ENCODE assay signal across 1 cellular context in genomic region chr15:77017761-77018720, GRCh38.
TF ChIP-seq lines count a peak whose summit lies in the region.

No MANE protein-coding gene starts in this region.

TF ChIP-seq in IMR-90, 13 proteins besides CTCF, POLR2A, EP300 and RAD21:
- TF ChIP-seq MAZ (IDR thresholded peaks at IDR 0.05; ENCODE audit: borderline replicate concordance, low read depth, low read length) (no peak), MAFK (IDR thresholded peaks at IDR 0.05; ENCODE audit: low read depth, low read length) (no peak), NFE2L2 (IDR thresholded peaks at IDR 0.05; ENCODE audit: low read depth, low read length) (no peak), USF2 (IDR thresholded peaks at IDR 0.05; ENCODE audit: low read depth, low read length) (no peak), MXI1 (IDR thresholded peaks at IDR 0.05; ENCODE audit: borderline replicate concordance, low read depth, low read length) (no peak)
- TF ChIP-seq, protein P1, sequence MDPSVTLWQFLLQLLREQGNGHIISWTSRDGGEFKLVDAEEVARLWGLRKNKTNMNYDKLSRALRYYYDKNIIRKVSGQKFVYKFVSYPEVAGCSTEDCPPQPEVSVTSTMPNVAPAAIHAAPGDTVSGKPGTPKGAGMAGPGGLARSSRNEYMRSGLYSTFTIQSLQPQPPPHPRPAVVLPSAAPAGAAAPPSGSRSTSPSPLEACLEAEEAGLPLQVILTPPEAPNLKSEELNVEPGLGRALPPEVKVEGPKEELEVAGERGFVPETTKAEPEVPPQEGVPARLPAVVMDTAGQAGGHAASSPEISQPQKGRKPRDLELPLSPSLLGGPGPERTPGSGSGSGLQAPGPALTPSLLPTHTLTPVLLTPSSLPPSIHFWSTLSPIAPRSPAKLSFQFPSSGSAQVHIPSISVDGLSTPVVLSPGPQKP (IDR thresholded peaks at IDR 0.05; ENCODE audit: borderline replicate concordance, low read depth, low read length) = no peak
